18 cellular contexts compared by ENCODE assay signal in the genomic region with DNA sequence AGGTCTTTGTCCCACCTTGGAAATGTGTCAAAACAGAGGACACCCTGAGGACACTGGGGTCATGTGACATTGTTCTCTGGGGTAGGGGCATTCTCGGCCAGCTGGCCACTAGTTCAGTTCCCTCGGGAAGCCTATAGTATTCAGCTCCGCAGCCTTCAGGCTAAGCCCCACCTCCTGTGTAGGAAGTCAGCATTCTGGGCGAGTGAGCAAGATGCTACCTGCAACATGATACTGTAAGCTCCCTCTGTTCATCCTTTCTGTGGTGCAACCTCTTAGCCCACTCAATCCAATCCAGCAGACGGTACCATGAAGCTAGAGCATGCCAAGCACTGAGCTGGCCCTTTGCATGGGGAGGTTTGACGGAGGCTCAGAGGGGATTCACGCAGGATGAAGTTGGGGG.
"Had no signal": no experiment of that assay in that cellular context is flagged by ENCODE, and none has a peak within 500 bp of the region (broad histone marks: within the 10 kb centered on the region; RNA-seq: fewer than 3 reads in every experiment).

No MANE protein-coding gene starts in this region.

- H3K4me3 Mint-ChIP-seq: activated CD4-positive, alpha-beta T cell treated with anti-CD3 and anti-CD28 coated beads, Interleukin-2, amount 10 ng/mL, durations not matched to agents 24 days and 14 days; activated CD8-positive, alpha-beta T cell treated with anti-CD3 and anti-CD28 coated beads for 36 hours; activated T-cell treated with anti-CD3 and anti-CD28 coated beads, Interleukin-2, amount 50 U/mL, for 24 hours; dendritic cell treated with granulocyte-macrophage colony-stimulating factor and Interleukin-4, amounts not matched to agents 40 ng/mL and 50 ng/mL, for 4 days had no signal

- H3K9me3 ChIP-seq: gastrocnemius medialis, heart left ventricle, prostate gland, right atrium auricular region had no signal

- H3K4me3 ChIP-seq: gastrocnemius medialis, heart left ventricle, prostate gland, right atrium auricular region had no signal

- ATAC-seq: esophagus mucosa, gastrocnemius medialis, heart left ventricle, left ventricle myocardium superior had no signal

- H3K36me3 ChIP-seq: gastrocnemius medialis, heart left ventricle, prostate gland, right atrium auricular region had no signal

- H3K27ac ChIP-seq: gastrocnemius medialis, heart left ventricle, prostate gland had no signal

- DNase-seq: activated effector memory CD4-positive, alpha-beta T cell treated with Interleukin-2 at 50 U/mL for 16 hours; activated naive CD4-positive, alpha-beta T cell treated with anti-CD3 and anti-CD28 coated beads, Interleukin-2, amount 50 U/mL, for 16 hours; activated T-cell treated with anti-CD3 and anti-CD28 coated beads, Interleukin-2, amount 50 U/mL, for 24 hours; aorta; cerebellar nuclear complex; effector CD8-positive, alpha-beta T cell; gastrocnemius medialis; kidney glomerular epithelial cell; left ventricle myocardium superior; stimulated activated CD4-positive, alpha-beta T cell treated with anti-CD3 and anti-CD28 coated beads, Interleukin-12 subunit alpha, Interleukin-12 subunit beta, amount 100 ng/mL, for 4 hours; stimulated activated naive CD4-positive, alpha-beta T cell had no signal

- H3K9me3 Mint-ChIP-seq: activated CD4-positive, alpha-beta T cell treated with anti-CD3 and anti-CD28 coated beads, Interleukin-2, amount 10 ng/mL, durations not matched to agents 24 days and 14 days; activated CD8-positive, alpha-beta T cell treated with anti-CD3 and anti-CD28 coated beads for 36 hours; activated T-cell treated with anti-CD3 and anti-CD28 coated beads, Interleukin-2, amount 50 U/mL, for 24 hours; dendritic cell treated with granulocyte-macrophage colony-stimulating factor and Interleukin-4, amounts not matched to agents 40 ng/mL and 50 ng/mL, for 4 days had no signal

- H3K27ac Mint-ChIP-seq: activated CD4-positive, alpha-beta T cell treated with anti-CD3 and anti-CD28 coated beads, Interleukin-2, amount 10 ng/mL, durations not matched to agents 24 days and 14 days; activated CD8-positive, alpha-beta T cell treated with anti-CD3 and anti-CD28 coated beads for 36 hours; activated T-cell treated with anti-CD3 and anti-CD28 coated beads, Interleukin-2, amount 50 U/mL, for 24 hours; dendritic cell treated with granulocyte-macrophage colony-stimulating factor and Interleukin-4, amounts not matched to agents 40 ng/mL and 50 ng/mL, for 4 days had no signal
